ENCODE assay signal across 8 cellular contexts in genomic region chr15:57527382-57528091, GRCh38.
DNase-seq lines count a peak whose midpoint lies in the region; ATAC-seq and TF ChIP-seq lines count a peak whose summit lies in the region.

No MANE protein-coding gene starts in this region.

- DNase-seq in activated CD8-positive, alpha-beta memory T cell treated with anti-CD3 and anti-CD28 coated beads, Interleukin-2, amount 10 ng/mL, durations not matched to agents 7 days and 5 days: no peak
- no peak for DNase-seq in activated CD8-positive, alpha-beta memory T cell treated with anti-CD3 and anti-CD28 coated beads for 24 hours
- DNase-seq in NCI-H345 treated with DMSO at 0.1 percent for 48 hours (lab: John Stamatoyannopoulos, UW; ENCODE audit: unreplicated experiment) (peak; percentile 56), activated B cell treated with CpG ODN at 0.5 μM for 24 hours (peak; percentile 25), cardiac muscle cell (ENCODE audit: low read depth in 1 of 2, low spot score in 1 of 2) (peak; percentile 76 to 94), renal cortical epithelial cell (ENCODE audit: low read depth) (peak; percentile 90), lower leg skin (ENCODE audit: low spot score in 2 of 2) (no peak)

- peak; percentile 9 for ATAC-seq in activated CD8-positive, alpha-beta memory T cell treated with anti-CD3 and anti-CD28 coated beads, Interleukin-2, amount 10 ng/mL, durations not matched to agents 7 days and 5 days
- ATAC-seq in HG02981 (IDR thresholded peaks at IDR 0.05; ENCODE audit: unreplicated experiment) (peak; percentile 70), activated B cell treated with CpG ODN at 0.5 μM for 24 hours (ENCODE audit: low read depth) (peak; percentile 99)

- H3K36me3 Mint-ChIP-seq in activated CD8-positive, alpha-beta memory T cell treated with anti-CD3 and anti-CD28 coated beads, Interleukin-2, amount 10 ng/mL, durations not matched to agents 7 days and 5 days: no peaks in the 10 kb centered on the region
- no peaks in the 10 kb centered on the region for H3K36me3 Mint-ChIP-seq in activated B cell treated with CpG ODN at 0.5 μM for 24 hours (ENCODE audit: low read depth)

- peaks cover 56% of the 10 kb centered on the region for H3K36me3 ChIP-seq in cardiac muscle cell

- CTCF ChIA-PET in activated CD8-positive, alpha-beta memory T cell treated with anti-CD3 and anti-CD28 coated beads, Interleukin-2, amount 10 ng/mL, durations not matched to agents 7 days and 5 days (lab: Charles Lee): interaction anchor here (0.7 to 5.6 kb wide), 13 partner anchors 8 to 392 kb away, joined by 3 to 66 read pairs (median 3); no protein-coding TSS in a partner anchor
- CTCF ChIA-PET in activated B cell treated with CpG ODN at 0.5 μM for 24 hours (lab: Charles Lee): interaction anchor here (0.6 to 6.1 kb wide), 34 partner anchors 8 to 1042 kb away, joined by 3 to 186 read pairs (median 5); partner anchors contain the start of gene TCF12

- H3K27me3 ChIP-seq in cardiac muscle cell: no peaks in the 10 kb centered on the region

- WGBS in lower leg skin, 2 donors: 62 to 63% methylated on average over 9 of the region's 9 CpGs

- no peaks in the 10 kb centered on the region for H3K9me3 ChIP-seq in cardiac muscle cell (ENCODE audit: low read depth)

- no peak for TF ChIP-seq CTCF in activated B cell treated with CpG ODN at 0.5 μM for 24 hours (IDR thresholded peaks at IDR 0.05)
- TF ChIP-seq CTCF in cardiac muscle cell (IDR thresholded peaks at IDR 0.05; ENCODE audit: low read depth, low read length): peak; percentile 58
- TF ChIP-seq CTCF in lower leg skin (IDR thresholded peaks at IDR 0.05): peak in 1 of 3 donors; percentile 19

- H3K4me3 ChIP-seq in cardiac muscle cell (no peak overlapping the region), lower leg skin (ENCODE audit: low read depth, poor library complexity, severe bottlenecking) (no peak overlapping the region)

- no peaks in the 10 kb centered on the region for H3K9me3 Mint-ChIP-seq in activated CD8-positive, alpha-beta memory T cell treated with anti-CD3 and anti-CD28 coated beads, Interleukin-2, amount 10 ng/mL, durations not matched to agents 7 days and 5 days (ENCODE audit: low read depth)
- no peaks in the 10 kb centered on the region for H3K9me3 Mint-ChIP-seq in activated B cell treated with CpG ODN at 0.5 μM for 24 hours

- no peak overlapping the region for H3K27ac ChIP-seq in cardiac muscle cell

- no peak overlapping the region for H3K27ac Mint-ChIP-seq in activated CD8-positive, alpha-beta memory T cell treated with anti-CD3 and anti-CD28 coated beads, Interleukin-2, amount 10 ng/mL, durations not matched to agents 7 days and 5 days
- no peak overlapping the region for H3K27ac Mint-ChIP-seq in activated B cell treated with CpG ODN at 0.5 μM for 24 hours

- no peak for TF ChIP-seq POLR2A in lower leg skin (IDR thresholded peaks at IDR 0.05)

- H3K4me1 Mint-ChIP-seq in activated CD8-positive, alpha-beta memory T cell treated with anti-CD3 and anti-CD28 coated beads, Interleukin-2, amount 10 ng/mL, durations not matched to agents 7 days and 5 days: no peaks in the 10 kb centered on the region
- peaks cover 11% of the 10 kb centered on the region for H3K4me1 Mint-ChIP-seq in activated B cell treated with CpG ODN at 0.5 μM for 24 hours

- H3K4me1 ChIP-seq in cardiac muscle cell (ENCODE audit: low read depth): peaks cover 42% of the 10 kb centered on the region

- POLR2A ChIA-PET in activated B cell treated with CpG ODN at 0.5 μM for 24 hours (lab: Charles Lee): interaction anchor here (0.6 to 1.0 kb wide), 2 partner anchors 179 to 381 kb away, joined by 3 to 4 read pairs; partner anchors contain the start of gene POLR2M

- intact Hi-C loops in activated B cell treated with CpG ODN at 0.5 μM for 24 hours (cut with micrococcal nuclease) (loop anchor here (1.0 to 5.0 kb wide), 8 partner anchors 187 to 1036 kb away; partner anchors contain the start of gene TCF12), lower leg skin (cut with DNase I; ENCODE audit: low total_unique reads) (loop anchor here (5.0 kb wide), 1 partner anchor 190 kb away; no protein-coding TSS in a partner anchor)

- H3K27me3 Mint-ChIP-seq in activated CD8-positive, alpha-beta memory T cell treated with anti-CD3 and anti-CD28 coated beads, Interleukin-2, amount 10 ng/mL, durations not matched to agents 7 days and 5 days: peaks cover 47% of the 10 kb centered on the region
- peaks cover 3% of the 10 kb centered on the region for H3K27me3 Mint-ChIP-seq in activated B cell treated with CpG ODN at 0.5 μM for 24 hours

- no peak overlapping the region for H3K4me3 Mint-ChIP-seq in activated CD8-positive, alpha-beta memory T cell treated with anti-CD3 and anti-CD28 coated beads, Interleukin-2, amount 10 ng/mL, durations not matched to agents 7 days and 5 days
- no peak overlapping the region for H3K4me3 Mint-ChIP-seq in activated B cell treated with CpG ODN at 0.5 μM for 24 hours

Comparison
In these comparisons a context has a peak if more than half of its experiments do, and no peak if none do; other contexts are left out.
1. ATAC-seq: peak in every context shown above with its lines; median percentile 99 in activated B cell treated with CpG ODN at 0.5 μM for 24 hours; 70 in HG02981; 9 in activated CD8-positive, alpha-beta memory T cell treated with anti-CD3 and anti-CD28 coated beads, Interleukin-2, amount 10 ng/mL, durations not matched to agents 7 days and 5 days.
2. DNase-seq: peak in NCI-H345 treated with DMSO at 0.1 percent for 48 hours (single experiment), activated B cell treated with CpG ODN at 0.5 μM for 24 hours (single experiment), cardiac muscle cell (2 of 2) and renal cortical epithelial cell (single experiment); none in activated CD8-positive, alpha-beta memory T cell treated with anti-CD3 and anti-CD28 coated beads, Interleukin-2, amount 10 ng/mL, durations not matched to agents 7 days and 5 days (single experiment), activated CD8-positive, alpha-beta memory T cell treated with anti-CD3 and anti-CD28 coated beads for 24 hours (single experiment) and lower leg skin (0 of 2).